29 cellular contexts compared by ENCODE assay signal in the genomic region with DNA sequence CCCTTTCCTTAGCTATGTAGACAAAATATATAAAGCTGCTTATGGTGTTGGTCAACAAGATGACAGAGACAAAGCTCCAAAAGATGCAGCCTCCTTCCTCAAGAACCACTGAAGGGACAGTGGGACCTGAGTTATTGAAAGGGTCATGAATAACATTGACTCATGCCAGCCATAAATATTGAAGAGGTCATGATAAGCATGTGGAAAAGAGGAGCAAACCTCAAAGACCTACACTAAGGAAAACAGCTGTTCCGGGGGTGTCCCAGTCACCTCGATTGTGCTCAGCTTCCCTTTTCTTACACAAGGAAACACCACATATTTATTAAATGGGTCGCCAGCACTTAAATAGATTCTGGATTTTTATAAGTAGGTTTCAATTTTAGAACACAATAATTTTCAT.
DNase-seq lines count a peak whose midpoint lies in the region; ATAC-seq and TF ChIP-seq lines count a peak whose summit lies in the region.
"Had no signal": no experiment of that assay in that cellular context is flagged by ENCODE, and none has a peak within 500 bp of the region (broad histone marks: within the 10 kb centered on the region; RNA-seq: fewer than 3 reads in every experiment).

No MANE protein-coding gene starts in this region.

- H3K27ac ChIP-seq in CD4-positive, CD25-positive, alpha-beta regulatory T cell (ENCODE audit: insufficient read depth, low read length, poor library complexity, severe bottlenecking): no peak overlapping the region
- H3K27ac ChIP-seq in naive thymus-derived CD4-positive, alpha-beta T cell (ENCODE audit: low read depth, low read length): peak overlapping the region; percentile 23
- no peak overlapping the region for H3K27ac ChIP-seq in dorsolateral prefrontal cortex
- H3K27ac ChIP-seq: 22Rv1, ascending aorta, right lobe of liver, tibial nerve had no signal

- no peak overlapping the region for H3K4me3 Mint-ChIP-seq in T-helper 1 cell treated with Interleukin-12 subunit alpha and Interleukin-12 subunit beta and Interleukin-4 antibody, amounts not matched to agents 30 μg/mL and 1 μg/mL, for 36 hours
- H3K4me3 Mint-ChIP-seq in CD4-positive, CD25-positive, alpha-beta regulatory T cell: no peak overlapping the region
- H3K4me3 Mint-ChIP-seq in activated T-helper 17 cell treated with anti-CD3 and anti-CD28 coated beads, Interleukin-2, amount 50 U/mL, for 72 hours: no peak overlapping the region
- H3K4me3 Mint-ChIP-seq in naive thymus-derived CD4-positive, alpha-beta T cell: no peak overlapping the region
- H3K4me3 Mint-ChIP-seq: GM23338, HFFc6, mesothelial cell of epicardium, neural crest cell had no signal

- H3K27me3 ChIP-seq in CD4-positive, CD25-positive, alpha-beta regulatory T cell (ENCODE audit: control insufficient read depth, insufficient read depth, low read length): no peaks in the 10 kb centered on the region
- H3K27me3 ChIP-seq in naive thymus-derived CD4-positive, alpha-beta T cell (ENCODE audit: control insufficient read depth in 2 of 2, insufficient read depth in 2 of 2, low read length in 2 of 2): no peaks in the 10 kb centered on the region
- H3K27me3 ChIP-seq in dorsolateral prefrontal cortex: no peaks in the 10 kb centered on the region
- H3K27me3 ChIP-seq: ascending aorta, right lobe of liver, tibial nerve had no signal

- CTCF ChIA-PET in naive thymus-derived CD4-positive, alpha-beta T cell (lab: Charles Lee): no interaction called here

- POLR2A ChIA-PET in naive thymus-derived CD4-positive, alpha-beta T cell (lab: Charles Lee): interaction anchor here (0.6 to 0.8 kb wide), 2 partner anchors 68 to 328 kb away, joined by 3 to 7 read pairs; no protein-coding TSS in a partner anchor

- no peak for ATAC-seq in CD4-positive, CD25-positive, alpha-beta regulatory T cell (ENCODE audit: low read depth in 2 of 2)
- ATAC-seq in activated T-helper 17 cell treated with anti-CD3 and anti-CD28 coated beads, Interleukin-2, amount 50 U/mL, for 72 hours (replicated peaks): no peak
- ATAC-seq in naive thymus-derived CD4-positive, alpha-beta T cell: no peak
- ATAC-seq: GM23338, left ventricle myocardium superior, Panc1, right lobe of liver had no signal

- H3K4me1 ChIP-seq in CD4-positive, CD25-positive, alpha-beta regulatory T cell (ENCODE audit: control insufficient read depth, insufficient read depth, low read length, poor library complexity, severe bottlenecking): no peaks in the 10 kb centered on the region
- no peaks in the 10 kb centered on the region for H3K4me1 ChIP-seq in naive thymus-derived CD4-positive, alpha-beta T cell (ENCODE audit: control insufficient read depth in 2 of 2, insufficient read depth in 2 of 2, low read length in 2 of 2)
- H3K4me1 ChIP-seq: ascending aorta, right lobe of liver, tibial nerve had no signal

- H3K4me3 ChIP-seq in CD4-positive, CD25-positive, alpha-beta regulatory T cell (ENCODE audit: low read depth, low read length): no peak overlapping the region
- H3K4me3 ChIP-seq in naive thymus-derived CD4-positive, alpha-beta T cell (ENCODE audit: low read length): no peak overlapping the region
- no peak overlapping the region for H3K4me3 ChIP-seq in dorsolateral prefrontal cortex
- H3K4me3 ChIP-seq: ascending aorta, GM23338, right lobe of liver, tibial nerve had no signal

- peaks cover 51% of the 10 kb centered on the region for H3K36me3 Mint-ChIP-seq in T-helper 1 cell treated with Interleukin-12 subunit alpha and Interleukin-12 subunit beta and Interleukin-4 antibody, amounts not matched to agents 30 μg/mL and 1 μg/mL, for 36 hours (ENCODE audit: low read depth)
- peaks cover 39% of the 10 kb centered on the region for H3K36me3 Mint-ChIP-seq in CD4-positive, CD25-positive, alpha-beta regulatory T cell
- peaks cover 65% of the 10 kb centered on the region for H3K36me3 Mint-ChIP-seq in activated T-helper 17 cell treated with anti-CD3 and anti-CD28 coated beads, Interleukin-2, amount 50 U/mL, for 72 hours (ENCODE audit: low read depth)
- H3K36me3 Mint-ChIP-seq in naive thymus-derived CD4-positive, alpha-beta T cell: peaks cover 12 to 49% (median 45%) of the 10 kb centered on the region in 5 donors
- H3K36me3 Mint-ChIP-seq: mesothelial cell of epicardium had no signal

- intact Hi-C loops in naive thymus-derived CD4-positive, alpha-beta T cell (cut with micrococcal nuclease): loop anchor here in 1 of 2 donors (1.0 to 2.0 kb wide), 2 partner anchors 10 to 15 kb away; no protein-coding TSS in a partner anchor
- intact Hi-C loops in dorsolateral prefrontal cortex (cut with DNase I): loop anchor here in 1 of 2 donors (5.0 kb wide), 1 partner anchor 801 kb away; no protein-coding TSS in a partner anchor

- no peaks in the 10 kb centered on the region for H3K9me3 ChIP-seq in CD4-positive, CD25-positive, alpha-beta regulatory T cell (ENCODE audit: control insufficient read depth in 2 of 2, low read length in 2 of 2)
- no peaks in the 10 kb centered on the region for H3K9me3 ChIP-seq in naive thymus-derived CD4-positive, alpha-beta T cell (ENCODE audit: control insufficient read depth in 2 of 3, low read length in 3 of 3)
- H3K9me3 ChIP-seq: ascending aorta, right lobe of liver, tibial nerve had no signal

- H3K36me3 ChIP-seq in CD4-positive, CD25-positive, alpha-beta regulatory T cell (ENCODE audit: control insufficient read depth, insufficient read depth, low read length): peaks cover 100% of the 10 kb centered on the region
- peaks cover 64 to 94% (median 89%) of the 10 kb centered on the region in 3 experiments for H3K36me3 ChIP-seq in naive thymus-derived CD4-positive, alpha-beta T cell (ENCODE audit: control insufficient read depth in 2 of 3, insufficient read depth in 3 of 3, low read length in 3 of 3)
- H3K36me3 ChIP-seq: ascending aorta, right lobe of liver, tibial nerve had no signal

- H3K4me1 Mint-ChIP-seq in T-helper 1 cell treated with Interleukin-12 subunit alpha and Interleukin-12 subunit beta and Interleukin-4 antibody, amounts not matched to agents 30 μg/mL and 1 μg/mL, for 36 hours (ENCODE audit: low read depth): peaks cover 19% of the 10 kb centered on the region
- peaks cover 8 to 28% (median 19%) of the 10 kb centered on the region in 4 donors for H3K4me1 Mint-ChIP-seq in CD4-positive, CD25-positive, alpha-beta regulatory T cell
- H3K4me1 Mint-ChIP-seq in activated T-helper 17 cell treated with anti-CD3 and anti-CD28 coated beads, Interleukin-2, amount 50 U/mL, for 72 hours: peaks cover 4% of the 10 kb centered on the region
- peaks cover 6 to 39% (median 15%) of the 10 kb centered on the region in 7 donors for H3K4me1 Mint-ChIP-seq in naive thymus-derived CD4-positive, alpha-beta T cell
- H3K4me1 Mint-ChIP-seq: neural crest cell had no signal

- peak overlapping the region; percentile 21 for H3K27ac Mint-ChIP-seq in T-helper 1 cell treated with Interleukin-12 subunit alpha and Interleukin-12 subunit beta and Interleukin-4 antibody, amounts not matched to agents 30 μg/mL and 1 μg/mL, for 36 hours
- peak overlapping the region in 2 of 3 donors; percentile 32 to 50 for H3K27ac Mint-ChIP-seq in CD4-positive, CD25-positive, alpha-beta regulatory T cell
- peak overlapping the region; percentile 69 for H3K27ac Mint-ChIP-seq in activated T-helper 17 cell treated with anti-CD3 and anti-CD28 coated beads, Interleukin-2, amount 50 U/mL, for 72 hours
- H3K27ac Mint-ChIP-seq in naive thymus-derived CD4-positive, alpha-beta T cell: peak overlapping the region in 8 of 9 donors; percentile 38 to 86 (median 72)
- H3K27ac Mint-ChIP-seq: GM23338, HFFc6, mesothelial cell of epicardium had no signal

- DNase-seq in T-helper 1 cell: no peak
- DNase-seq in CD4-positive, CD25-positive, alpha-beta regulatory T cell: no peak
- DNase-seq in naive thymus-derived CD4-positive, alpha-beta T cell: no peak
- no peak for DNase-seq in GDM1 (lab: John Stamatoyannopoulos, UW)
- no peak for DNase-seq in dorsolateral prefrontal cortex
- no peak for DNase-seq in HuH-7.5 (ENCODE audit: low spot score)
- DNase-seq: activated CD4-positive, alpha-beta T cell treated with anti-CD3 and anti-CD28 coated beads for 4 hours; activated gamma-delta T cell treated with Interleukin-2 at 50 U/mL for 16 hours; caudate nucleus; dermis blood vessel endothelial cell; DMS53; GF-D8; HFFc6; islet precursor cell; Kasumi-1; left ventricle myocardium superior; NCI-H1694; NCI-H526; right lobe of liver; SHP77 treated with DMSO at 0.1 percent for 48 hours had no signal

- H3K27me3 Mint-ChIP-seq in T-helper 1 cell treated with Interleukin-12 subunit alpha and Interleukin-12 subunit beta and Interleukin-4 antibody, amounts not matched to agents 30 μg/mL and 1 μg/mL, for 36 hours (ENCODE audit: low read depth): no peaks in the 10 kb centered on the region
- H3K27me3 Mint-ChIP-seq in CD4-positive, CD25-positive, alpha-beta regulatory T cell: peaks cover 4% of the 10 kb centered on the region
- no peaks in the 10 kb centered on the region for H3K27me3 Mint-ChIP-seq in activated T-helper 17 cell treated with anti-CD3 and anti-CD28 coated beads, Interleukin-2, amount 50 U/mL, for 72 hours
- no peaks in the 10 kb centered on the region for H3K27me3 Mint-ChIP-seq in naive thymus-derived CD4-positive, alpha-beta T cell

- H3K9me3 Mint-ChIP-seq in T-helper 1 cell treated with Interleukin-12 subunit alpha and Interleukin-12 subunit beta and Interleukin-4 antibody, amounts not matched to agents 30 μg/mL and 1 μg/mL, for 36 hours: no peaks in the 10 kb centered on the region
- H3K9me3 Mint-ChIP-seq in CD4-positive, CD25-positive, alpha-beta regulatory T cell: no peaks in the 10 kb centered on the region
- no peaks in the 10 kb centered on the region for H3K9me3 Mint-ChIP-seq in activated T-helper 17 cell treated with anti-CD3 and anti-CD28 coated beads, Interleukin-2, amount 50 U/mL, for 72 hours
- H3K9me3 Mint-ChIP-seq in naive thymus-derived CD4-positive, alpha-beta T cell: no peaks in the 10 kb centered on the region
- H3K9me3 Mint-ChIP-seq: GM23338, HFFc6, mesothelial cell of epicardium, neural crest cell had no signal

- TF ChIP-seq CTCF in dorsolateral prefrontal cortex (IDR thresholded peaks at IDR 0.05 in 54 of 56, conservative IDR thresholded peaks at IDR 0.05 in 2 of 56; ENCODE audit: low read depth in 1 of 56, partially characterized antibody in 56 of 56): no peak

Comparison
In these comparisons a context has a peak if more than half of its experiments do, and no peak if none do; other contexts are left out.
1. H3K27ac Mint-ChIP-seq: peak in every context shown above with its lines; median percentile 72 in naive thymus-derived CD4-positive, alpha-beta T cell; 69 in activated T-helper 17 cell treated with anti-CD3 and anti-CD28 coated beads, Interleukin-2, amount 50 U/mL, for 72 hours; 41 in CD4-positive, CD25-positive, alpha-beta regulatory T cell; 21 in T-helper 1 cell treated with Interleukin-12 subunit alpha and Interleukin-12 subunit beta and Interleukin-4 antibody, amounts not matched to agents 30 μg/mL and 1 μg/mL, for 36 hours.